Comparison of ENCODE assay signal across 1 cellular context in the genomic region with DNA sequence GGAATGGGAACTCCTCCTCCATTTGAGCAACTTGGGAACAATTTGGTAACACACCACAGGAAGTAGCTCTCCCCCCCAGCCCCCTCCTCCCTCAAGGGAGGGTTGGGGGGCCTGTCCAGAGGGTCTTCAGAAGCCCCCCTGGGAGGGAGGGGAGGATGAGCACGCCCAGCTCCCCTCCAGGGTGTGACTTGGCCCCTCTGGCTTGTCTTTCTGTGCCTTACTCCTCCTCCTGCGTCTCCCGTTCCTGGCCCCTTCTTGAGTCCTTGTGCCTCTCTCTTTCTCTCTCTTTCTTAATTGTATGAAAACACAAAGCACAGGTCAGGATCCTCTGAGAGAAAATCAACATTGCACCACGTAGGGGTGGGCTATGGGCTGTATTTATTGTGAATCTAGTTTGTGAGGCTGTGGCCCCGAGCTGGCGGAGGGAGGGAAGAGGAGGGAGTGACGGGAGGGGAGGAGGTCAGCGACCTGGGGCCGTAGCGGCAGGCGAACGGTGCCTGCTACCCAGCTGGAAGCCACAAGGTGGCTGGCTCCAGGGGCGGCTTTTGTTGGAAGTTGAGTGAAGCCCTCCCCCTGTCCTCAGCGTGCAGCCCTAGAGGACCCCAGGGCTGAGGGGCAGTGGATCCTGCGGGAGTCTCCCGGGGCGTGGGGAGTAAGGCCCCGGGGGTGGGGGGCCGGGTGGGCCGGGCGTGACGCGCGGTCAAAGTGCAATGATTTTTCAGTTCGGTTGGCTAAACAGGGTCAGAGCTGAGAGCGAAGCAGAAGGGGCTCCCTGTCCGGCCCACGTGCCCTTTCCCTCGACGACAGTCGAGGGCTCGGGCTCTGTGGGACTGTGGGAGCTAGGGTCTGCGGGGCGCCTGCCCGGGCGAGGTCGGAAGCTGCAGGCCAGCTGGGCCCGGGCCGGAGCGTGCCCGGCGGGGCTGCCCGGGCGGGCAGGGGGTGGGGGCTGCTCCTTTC.
TF ChIP-seq lines count a peak whose summit lies in the region.

No MANE protein-coding gene starts in this region.

TF ChIP-seq in K562, 482 proteins besides CTCF, POLR2A, EP300 and RAD21 (continued from another document and continues in another):
- TF ChIP-seq, protein P1, sequence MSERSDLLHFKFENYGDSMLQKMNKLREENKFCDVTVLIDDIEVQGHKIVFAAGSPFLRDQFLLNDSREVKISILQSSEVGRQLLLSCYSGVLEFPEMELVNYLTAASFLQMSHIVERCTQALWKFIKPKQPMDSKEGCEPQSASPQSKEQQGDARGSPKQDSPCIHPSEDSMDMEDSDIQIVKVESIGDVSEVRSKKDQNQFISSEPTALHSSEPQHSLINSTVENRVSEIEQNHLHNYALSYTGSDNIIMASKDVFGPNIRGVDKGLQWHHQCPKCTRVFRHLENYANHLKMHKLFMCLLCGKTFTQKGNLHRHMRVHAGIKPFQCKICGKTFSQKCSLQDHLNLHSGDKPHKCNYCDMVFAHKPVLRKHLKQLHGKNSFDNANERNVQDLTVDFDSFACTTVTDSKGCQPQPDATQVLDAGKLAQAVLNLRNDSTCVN (CRISPR knock-in tag; IDR thresholded peaks at IDR 0.05): peak; percentile 80; the same call in 1 of the 2 replicates
- TF ChIP-seq GATAD2A (IDR thresholded peaks at IDR 0.05) (no peak), DMBX1 (CRISPR knock-in tag; IDR thresholded peaks at IDR 0.05; ENCODE audit: borderline replicate concordance) (peak; percentile 63; the same call in 1 of the 2 replicates), MYC (IDR thresholded peaks at IDR 0.05; ENCODE audit: low read depth, low read length) (peak; percentile 9; the same call in 1 of the 2 replicates), MYC (CRISPR knock-in tag; IDR thresholded peaks at IDR 0.05; ENCODE audit: borderline replicate concordance, low read depth) (peak; percentile 34; the same call in 1 of the 2 replicates), ZNF830 (CRISPR knock-in tag; IDR thresholded peaks at IDR 0.05) (peak; percentile 57; the same call in 1 of the 2 replicates), NR2C2 (CRISPR knock-in tag; IDR thresholded peaks at IDR 0.05) (no peak), NR2C2 (tag; IDR thresholded peaks at IDR 0.05) (peak; percentile 73), SPI1 (IDR thresholded peaks at IDR 0.05; ENCODE audit: borderline replicate concordance, low read depth, low read length) (no peak), FOXA3 (CRISPR knock-in tag; conservative IDR thresholded peaks at IDR 0.05 in 1 of 2, IDR thresholded peaks at IDR 0.05 in 1 of 2) (0 out of 4 replicates have a peak, but pooled peaks of 1 of the 2 experiments have one; percentile 7), BDP1 (IDR thresholded peaks at IDR 0.05; ENCODE audit: insufficient read depth, insufficient read length) (no peak), SETDB1 (IDR thresholded peaks at IDR 0.05; ENCODE audit: low read length) (no peak), XRCC5 (IDR thresholded peaks at IDR 0.05; ENCODE audit: low read depth, low read length) (0 out of 2 replicates have a peak, but pooled peaks have one; percentile 27), ZBTB7A (IDR thresholded peaks at IDR 0.05; ENCODE audit: borderline replicate concordance, control insufficient read depth, low read depth, low read length) (peak; percentile 82), TAL1 (IDR thresholded peaks at IDR 0.05) (no peak), NFRKB (IDR thresholded peaks at IDR 0.05; ENCODE audit: low read depth) (peak; percentile 43; the same call in 1 of the 2 replicates), SMC3 (conservative IDR thresholded peaks at IDR 0.05; ENCODE audit: insufficient read depth, low read depth, low read length) (peak; percentile 25; the same call in 1 of the 2 replicates), NR2C1 (IDR thresholded peaks at IDR 0.05) (peak; percentile 39; the same call in 1 of the 2 replicates), NR2C1 (tag; IDR thresholded peaks at IDR 0.05) (0 out of 2 replicates have a peak, but pooled peaks have one; percentile 46), MXI1 (IDR thresholded peaks at IDR 0.05; ENCODE audit: low read depth, low read length) (no peak), PTBP1 (IDR thresholded peaks at IDR 0.05; ENCODE audit: low read depth, low read length) (no peak), ZNF165 (CRISPR knock-in tag; IDR thresholded peaks at IDR 0.05; ENCODE audit: borderline replicate concordance) (no peak), ZNF586 (CRISPR knock-in tag; conservative IDR thresholded peaks at IDR 0.05) (no peak), CBX1 (IDR thresholded peaks at IDR 0.05; ENCODE audit: low read depth) (peak; percentile 81; the same call in 1 of the 2 replicates), ZNF197 (CRISPR knock-in tag; IDR thresholded peaks at IDR 0.05; ENCODE audit: low read depth) (no peak), POLR2AphosphoS5 (IDR thresholded peaks at IDR 0.05; ENCODE audit: control insufficient read depth, insufficient read depth, low read depth, low read length) (peak; percentile 10; the same call in 1 of the 2 replicates), TAF9B (IDR thresholded peaks at IDR 0.05; ENCODE audit: partially characterized antibody) (no peak), HMGN3 (IDR thresholded peaks at IDR 0.05; ENCODE audit: borderline replicate concordance, extremely low read depth, insufficient read length, low read depth, low read length) (peak; percentile 81), ZNF717 (CRISPR knock-in tag; IDR thresholded peaks at IDR 0.05) (0 out of 2 replicates have a peak, but pooled peaks have one; percentile 50), HCFC1 (IDR thresholded peaks at IDR 0.05; ENCODE audit: low read depth, low read length) (no peak), SNIP1 (IDR thresholded peaks at IDR 0.05; ENCODE audit: low read depth) (no peak), ELF1 (tag; IDR thresholded peaks at IDR 0.05) (peak; percentile 31; the same call in 1 of the 2 replicates), IFI16 (CRISPR knock-in tag; IDR thresholded peaks at IDR 0.05) (no peak)
- TF ChIP-seq, protein P2, sequence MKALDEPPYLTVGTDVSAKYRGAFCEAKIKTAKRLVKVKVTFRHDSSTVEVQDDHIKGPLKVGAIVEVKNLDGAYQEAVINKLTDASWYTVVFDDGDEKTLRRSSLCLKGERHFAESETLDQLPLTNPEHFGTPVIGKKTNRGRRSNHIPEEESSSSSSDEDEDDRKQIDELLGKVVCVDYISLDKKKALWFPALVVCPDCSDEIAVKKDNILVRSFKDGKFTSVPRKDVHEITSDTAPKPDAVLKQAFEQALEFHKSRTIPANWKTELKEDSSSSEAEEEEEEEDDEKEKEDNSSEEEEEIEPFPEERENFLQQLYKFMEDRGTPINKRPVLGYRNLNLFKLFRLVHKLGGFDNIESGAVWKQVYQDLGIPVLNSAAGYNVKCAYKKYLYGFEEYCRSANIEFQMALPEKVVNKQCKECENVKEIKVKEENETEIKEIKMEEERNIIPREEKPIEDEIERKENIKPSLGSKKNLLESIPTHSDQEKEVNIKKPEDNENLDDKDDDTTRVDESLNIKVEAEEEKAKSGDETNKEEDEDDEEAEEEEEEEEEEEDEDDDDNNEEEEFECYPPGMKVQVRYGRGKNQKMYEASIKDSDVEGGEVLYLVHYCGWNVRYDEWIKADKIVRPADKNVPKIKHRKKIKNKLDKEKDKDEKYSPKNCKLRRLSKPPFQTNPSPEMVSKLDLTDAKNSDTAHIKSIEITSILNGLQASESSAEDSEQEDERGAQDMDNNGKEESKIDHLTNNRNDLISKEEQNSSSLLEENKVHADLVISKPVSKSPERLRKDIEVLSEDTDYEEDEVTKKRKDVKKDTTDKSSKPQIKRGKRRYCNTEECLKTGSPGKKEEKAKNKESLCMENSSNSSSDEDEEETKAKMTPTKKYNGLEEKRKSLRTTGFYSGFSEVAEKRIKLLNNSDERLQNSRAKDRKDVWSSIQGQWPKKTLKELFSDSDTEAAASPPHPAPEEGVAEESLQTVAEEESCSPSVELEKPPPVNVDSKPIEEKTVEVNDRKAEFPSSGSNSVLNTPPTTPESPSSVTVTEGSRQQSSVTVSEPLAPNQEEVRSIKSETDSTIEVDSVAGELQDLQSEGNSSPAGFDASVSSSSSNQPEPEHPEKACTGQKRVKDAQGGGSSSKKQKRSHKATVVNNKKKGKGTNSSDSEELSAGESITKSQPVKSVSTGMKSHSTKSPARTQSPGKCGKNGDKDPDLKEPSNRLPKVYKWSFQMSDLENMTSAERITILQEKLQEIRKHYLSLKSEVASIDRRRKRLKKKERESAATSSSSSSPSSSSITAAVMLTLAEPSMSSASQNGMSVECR (CRISPR knock-in tag; IDR thresholded peaks at IDR 0.05): 0 out of 2 replicates have a peak, but pooled peaks have one; percentile 47
- TF ChIP-seq, protein P3, sequence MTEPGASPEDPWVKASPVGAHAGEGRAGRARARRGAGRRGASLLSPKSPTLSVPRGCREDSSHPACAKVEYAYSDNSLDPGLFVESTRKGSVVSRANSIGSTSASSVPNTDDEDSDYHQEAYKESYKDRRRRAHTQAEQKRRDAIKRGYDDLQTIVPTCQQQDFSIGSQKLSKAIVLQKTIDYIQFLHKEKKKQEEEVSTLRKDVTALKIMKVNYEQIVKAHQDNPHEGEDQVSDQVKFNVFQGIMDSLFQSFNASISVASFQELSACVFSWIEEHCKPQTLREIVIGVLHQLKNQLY (CRISPR knock-in tag; conservative IDR thresholded peaks at IDR 0.05): 0 out of 4 replicates have a peak, but pooled peaks of 1 of the 2 experiments have one; percentile 21
- TF ChIP-seq, protein P4, sequence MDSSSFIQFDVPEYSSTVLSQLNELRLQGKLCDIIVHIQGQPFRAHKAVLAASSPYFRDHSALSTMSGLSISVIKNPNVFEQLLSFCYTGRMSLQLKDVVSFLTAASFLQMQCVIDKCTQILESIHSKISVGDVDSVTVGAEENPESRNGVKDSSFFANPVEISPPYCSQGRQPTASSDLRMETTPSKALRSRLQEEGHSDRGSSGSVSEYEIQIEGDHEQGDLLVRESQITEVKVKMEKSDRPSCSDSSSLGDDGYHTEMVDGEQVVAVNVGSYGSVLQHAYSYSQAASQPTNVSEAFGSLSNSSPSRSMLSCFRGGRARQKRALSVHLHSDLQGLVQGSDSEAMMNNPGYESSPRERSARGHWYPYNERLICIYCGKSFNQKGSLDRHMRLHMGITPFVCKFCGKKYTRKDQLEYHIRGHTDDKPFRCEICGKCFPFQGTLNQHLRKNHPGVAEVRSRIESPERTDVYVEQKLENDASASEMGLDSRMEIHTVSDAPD (CRISPR knock-in tag; IDR thresholded peaks at IDR 0.05): no peak
- TF ChIP-seq, protein P5, sequence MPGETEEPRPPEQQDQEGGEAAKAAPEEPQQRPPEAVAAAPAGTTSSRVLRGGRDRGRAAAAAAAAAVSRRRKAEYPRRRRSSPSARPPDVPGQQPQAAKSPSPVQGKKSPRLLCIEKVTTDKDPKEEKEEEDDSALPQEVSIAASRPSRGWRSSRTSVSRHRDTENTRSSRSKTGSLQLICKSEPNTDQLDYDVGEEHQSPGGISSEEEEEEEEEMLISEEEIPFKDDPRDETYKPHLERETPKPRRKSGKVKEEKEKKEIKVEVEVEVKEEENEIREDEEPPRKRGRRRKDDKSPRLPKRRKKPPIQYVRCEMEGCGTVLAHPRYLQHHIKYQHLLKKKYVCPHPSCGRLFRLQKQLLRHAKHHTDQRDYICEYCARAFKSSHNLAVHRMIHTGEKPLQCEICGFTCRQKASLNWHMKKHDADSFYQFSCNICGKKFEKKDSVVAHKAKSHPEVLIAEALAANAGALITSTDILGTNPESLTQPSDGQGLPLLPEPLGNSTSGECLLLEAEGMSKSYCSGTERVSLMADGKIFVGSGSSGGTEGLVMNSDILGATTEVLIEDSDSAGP (CRISPR knock-in tag; IDR thresholded peaks at IDR 0.05): no peak
- TF ChIP-seq, protein P6, sequence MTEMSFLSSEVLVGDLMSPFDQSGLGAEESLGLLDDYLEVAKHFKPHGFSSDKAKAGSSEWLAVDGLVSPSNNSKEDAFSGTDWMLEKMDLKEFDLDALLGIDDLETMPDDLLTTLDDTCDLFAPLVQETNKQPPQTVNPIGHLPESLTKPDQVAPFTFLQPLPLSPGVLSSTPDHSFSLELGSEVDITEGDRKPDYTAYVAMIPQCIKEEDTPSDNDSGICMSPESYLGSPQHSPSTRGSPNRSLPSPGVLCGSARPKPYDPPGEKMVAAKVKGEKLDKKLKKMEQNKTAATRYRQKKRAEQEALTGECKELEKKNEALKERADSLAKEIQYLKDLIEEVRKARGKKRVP (CRISPR knock-in tag; IDR thresholded peaks at IDR 0.05): 0 out of 2 replicates have a peak, but pooled peaks have one; percentile 7
- TF ChIP-seq, protein P7, sequence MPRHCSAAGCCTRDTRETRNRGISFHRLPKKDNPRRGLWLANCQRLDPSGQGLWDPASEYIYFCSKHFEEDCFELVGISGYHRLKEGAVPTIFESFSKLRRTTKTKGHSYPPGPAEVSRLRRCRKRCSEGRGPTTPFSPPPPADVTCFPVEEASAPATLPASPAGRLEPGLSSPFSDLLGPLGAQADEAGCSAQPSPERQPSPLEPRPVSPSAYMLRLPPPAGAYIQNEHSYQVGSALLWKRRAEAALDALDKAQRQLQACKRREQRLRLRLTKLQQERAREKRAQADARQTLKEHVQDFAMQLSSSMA (CRISPR knock-in tag; IDR thresholded peaks at IDR 0.05): no peak
- TF ChIP-seq, protein P8, sequence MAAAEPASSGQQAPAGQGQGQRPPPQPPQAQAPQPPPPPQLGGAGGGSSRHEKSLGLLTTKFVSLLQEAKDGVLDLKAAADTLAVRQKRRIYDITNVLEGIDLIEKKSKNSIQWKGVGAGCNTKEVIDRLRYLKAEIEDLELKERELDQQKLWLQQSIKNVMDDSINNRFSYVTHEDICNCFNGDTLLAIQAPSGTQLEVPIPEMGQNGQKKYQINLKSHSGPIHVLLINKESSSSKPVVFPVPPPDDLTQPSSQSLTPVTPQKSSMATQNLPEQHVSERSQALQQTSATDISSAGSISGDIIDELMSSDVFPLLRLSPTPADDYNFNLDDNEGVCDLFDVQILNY (CRISPR knock-in tag; IDR thresholded peaks at IDR 0.05): no peak
- TF ChIP-seq, protein P9, sequence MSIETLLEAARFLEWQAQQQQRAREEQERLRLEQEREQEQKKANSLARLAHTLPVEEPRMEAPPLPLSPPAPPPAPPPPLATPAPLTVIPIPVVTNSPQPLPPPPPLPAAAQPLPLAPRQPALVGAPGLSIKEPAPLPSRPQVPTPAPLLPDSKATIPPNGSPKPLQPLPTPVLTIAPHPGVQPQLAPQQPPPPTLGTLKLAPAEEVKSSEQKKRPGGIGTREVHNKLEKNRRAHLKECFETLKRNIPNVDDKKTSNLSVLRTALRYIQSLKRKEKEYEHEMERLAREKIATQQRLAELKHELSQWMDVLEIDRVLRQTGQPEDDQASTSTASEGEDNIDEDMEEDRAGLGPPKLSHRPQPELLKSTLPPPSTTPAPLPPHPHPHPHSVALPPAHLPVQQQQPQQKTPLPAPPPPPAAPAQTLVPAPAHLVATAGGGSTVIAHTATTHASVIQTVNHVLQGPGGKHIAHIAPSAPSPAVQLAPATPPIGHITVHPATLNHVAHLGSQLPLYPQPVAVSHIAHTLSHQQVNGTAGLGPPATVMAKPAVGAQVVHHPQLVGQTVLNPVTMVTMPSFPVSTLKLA (conservative IDR thresholded peaks at IDR 0.05): 0 out of 4 replicates have a peak, but pooled peaks of 1 of the 2 experiments have one; percentile 32
- TF ChIP-seq, protein P10, sequence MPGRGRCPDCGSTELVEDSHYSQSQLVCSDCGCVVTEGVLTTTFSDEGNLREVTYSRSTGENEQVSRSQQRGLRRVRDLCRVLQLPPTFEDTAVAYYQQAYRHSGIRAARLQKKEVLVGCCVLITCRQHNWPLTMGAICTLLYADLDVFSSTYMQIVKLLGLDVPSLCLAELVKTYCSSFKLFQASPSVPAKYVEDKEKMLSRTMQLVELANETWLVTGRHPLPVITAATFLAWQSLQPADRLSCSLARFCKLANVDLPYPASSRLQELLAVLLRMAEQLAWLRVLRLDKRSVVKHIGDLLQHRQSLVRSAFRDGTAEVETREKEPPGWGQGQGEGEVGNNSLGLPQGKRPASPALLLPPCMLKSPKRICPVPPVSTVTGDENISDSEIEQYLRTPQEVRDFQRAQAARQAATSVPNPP (IDR thresholded peaks at IDR 0.05; ENCODE audit: borderline replicate concordance, insufficient read depth, insufficient read length): no peak
